In the genomic region with DNA sequence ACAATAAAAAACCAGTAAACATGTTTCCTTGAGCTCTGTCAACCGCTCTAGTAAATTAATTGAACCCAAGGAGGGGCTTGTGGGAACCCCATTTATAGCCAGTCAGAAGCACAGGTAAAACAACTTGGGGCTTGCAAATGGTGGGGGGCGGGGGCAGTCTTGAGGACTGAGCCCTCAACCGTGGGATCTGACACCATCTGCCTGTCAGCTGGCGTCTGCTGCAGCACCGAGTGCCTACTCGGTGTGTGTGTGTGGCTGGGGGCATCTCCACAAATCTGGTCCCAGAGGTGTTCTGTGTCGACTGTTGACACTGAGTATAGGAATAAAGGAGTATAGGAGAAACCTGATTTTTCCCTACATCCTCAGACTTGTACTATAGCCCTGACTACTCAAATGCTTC, we compare ENCODE assay signal across 14 cellular contexts.
"Had no signal": no experiment of that assay in that cellular context is flagged by ENCODE, and none has a peak within 500 bp of the region (broad histone marks: within the 10 kb centered on the region; RNA-seq: fewer than 3 reads in every experiment).

No MANE protein-coding gene starts in this region.

- H3K9me3 ChIP-seq: transverse colon had no signal

- ATAC-seq: right cardiac atrium; stimulated activated effector memory CD8-positive, alpha-beta T cell treated with anti-CD3 and anti-CD28 coated beads, Interleukin-12 subunit alpha, Interleukin-12 subunit beta, amount 100 ng/mL, for 72 hours; WTC11 had no signal

- H3K36me3 Mint-ChIP-seq: stimulated activated effector memory CD8-positive, alpha-beta T cell treated with anti-CD3 and anti-CD28 coated beads, Interleukin-12 subunit alpha, Interleukin-12 subunit beta, amount 100 ng/mL, for 72 hours; WTC11 had no signal

- H3K27me3 Mint-ChIP-seq: activated CD4-positive, alpha-beta T cell treated with anti-CD3 and anti-CD28 coated beads, Interleukin-2, amount 10 ng/mL, durations not matched to agents 24 days and 14 days had no signal

- H3K27me3 ChIP-seq: transverse colon had no signal

- FAIRE-seq: frontal cortex, small intestine had no signal

- H3K36me3 ChIP-seq: transverse colon had no signal

- H3K4me3 ChIP-seq: coronary artery, transverse colon had no signal

- H3K27ac ChIP-seq: coronary artery, transverse colon had no signal

- H3K27ac Mint-ChIP-seq: activated CD4-positive, alpha-beta T cell treated with anti-CD3 and anti-CD28 coated beads, Interleukin-2, amount 10 ng/mL, durations not matched to agents 24 days and 14 days; stimulated activated effector memory CD8-positive, alpha-beta T cell treated with anti-CD3 and anti-CD28 coated beads, Interleukin-12 subunit alpha, Interleukin-12 subunit beta, amount 100 ng/mL, for 72 hours; T-helper 1 cell treated with Interleukin-12 subunit alpha and Interleukin-12 subunit beta and Interleukin-4 antibody, amounts not matched to agents 30 μg/mL and 1 μg/mL, for 36 hours; WTC11 had no signal

- H3K4me3 Mint-ChIP-seq: activated CD4-positive, alpha-beta T cell treated with anti-CD3 and anti-CD28 coated beads, Interleukin-2, amount 10 ng/mL, durations not matched to agents 24 days and 14 days; stimulated activated effector memory CD8-positive, alpha-beta T cell treated with anti-CD3 and anti-CD28 coated beads, Interleukin-12 subunit alpha, Interleukin-12 subunit beta, amount 100 ng/mL, for 72 hours; T-helper 1 cell treated with Interleukin-12 subunit alpha and Interleukin-12 subunit beta and Interleukin-4 antibody, amounts not matched to agents 30 μg/mL and 1 μg/mL, for 36 hours; WTC11 had no signal

- H3K9me3 Mint-ChIP-seq: activated CD4-positive, alpha-beta T cell treated with anti-CD3 and anti-CD28 coated beads, Interleukin-2, amount 10 ng/mL, durations not matched to agents 24 days and 14 days; stimulated activated effector memory CD8-positive, alpha-beta T cell treated with anti-CD3 and anti-CD28 coated beads, Interleukin-12 subunit alpha, Interleukin-12 subunit beta, amount 100 ng/mL, for 72 hours; T-helper 1 cell treated with Interleukin-12 subunit alpha and Interleukin-12 subunit beta and Interleukin-4 antibody, amounts not matched to agents 30 μg/mL and 1 μg/mL, for 36 hours; WTC11 had no signal

- DNase-seq: activated CD4-positive, alpha-beta T cell treated with anti-CD3 and anti-CD28 coated beads, Interleukin-2, amount 10 ng/mL, durations not matched to agents 24 days and 14 days; activated naive CD4-positive, alpha-beta T cell treated with Interleukin-2 at 50 U/mL for 16 hours; central memory CD4-positive, alpha-beta T cell; effector CD8-positive, alpha-beta T cell; hippocampal formation; right cardiac atrium; substantia nigra; transverse colon had no signal
